18 cellular contexts compared by ENCODE assay signal in genomic region chr15:85743392-85744045, GRCh38. TPM values are rescaled to one million over a fixed set of nuclear protein-coding genes. Genes with fewer than 3 reads are reported as not detected.
A peak's percentile ranks its signal among the peaks of the same experiment; 100 is the strongest.
DNase-seq lines count a peak whose midpoint lies in the region; ATAC-seq and TF ChIP-seq lines count a peak whose summit lies in the region.
"Had no signal": no experiment of that assay in that cellular context is flagged by ENCODE, and none has a peak within 500 bp of the region (broad histone marks: within the 10 kb centered on the region; RNA-seq: fewer than 3 reads in every experiment).

No MANE protein-coding gene starts in this region.

- TF ChIP-seq CTCF in gastrocnemius medialis (IDR thresholded peaks at IDR 0.05 in 4 of 5, conservative IDR thresholded peaks at IDR 0.05 in 1 of 5), result no peak

- in situ Hi-C loops in gastrocnemius medialis (cut with MboI; ENCODE audit: low sequenced_read_pairs in 4 of 4), result loop anchor here in 1 of 4 donors (5.0 kb wide), 1 partner anchor 89 kb away; no protein-coding TSS in a partner anchor

- H3K4ac ChIP-seq in mesenchymal stem cell (ENCODE audit: low read depth in 1 of 2, low read length in 2 of 2), result no peak overlapping the region

- no peak overlapping the region for H2BK5ac ChIP-seq in mesenchymal stem cell (ENCODE audit: low read depth, low read length, poor library complexity, severe bottlenecking)

- H4K91ac ChIP-seq in mesenchymal stem cell (ENCODE audit: low read length), result no peak overlapping the region

- H3K4me3 Mint-ChIP-seq in activated naive CD8-positive, alpha-beta T cell treated with anti-CD3 and anti-CD28 coated beads, Interleukin-2, amount 50 U/mL, for 24 hours, result no peak overlapping the region
- H3K4me3 Mint-ChIP-seq: WTC11 had no signal

- no peak overlapping the region for H2BK12ac ChIP-seq in mesenchymal stem cell (ENCODE audit: low read length in 2 of 2)

- no peak for ATAC-seq in activated naive CD8-positive, alpha-beta T cell treated with anti-CD3 and anti-CD28 coated beads, Interleukin-2, amount 50 U/mL, for 24 hours
- ATAC-seq in gastrocnemius medialis, result no peak
- no peak for ATAC-seq in HG03565 (IDR thresholded peaks at IDR 0.05; ENCODE audit: unreplicated experiment)
- ATAC-seq: GM12878, mucosa of descending colon, WTC11 had no signal

- H3K27me3 Mint-ChIP-seq in activated naive CD8-positive, alpha-beta T cell treated with anti-CD3 and anti-CD28 coated beads, Interleukin-2, amount 50 U/mL, for 24 hours, result no peaks in the 10 kb centered on the region

- H3K27me3 ChIP-seq in gastrocnemius medialis (no peaks in the 10 kb centered on the region), mesenchymal stem cell (ENCODE audit: control insufficient read depth in 1 of 2, insufficient read depth in 1 of 2, low read length in 2 of 2) (no peaks in the 10 kb centered on the region), MG63 (no peaks in the 10 kb centered on the region)
- H3K27me3 ChIP-seq: cardiac muscle cell had no signal

- DNase-seq in activated effector memory CD4-positive, alpha-beta T cell treated with anti-CD3 and anti-CD28 coated beads, Interleukin-2, amount 50 U/mL, for 16 hours, result peak; percentile 31
- DNase-seq in activated effector memory CD4-positive, alpha-beta T cell treated with Interleukin-2 at 50 U/mL for 16 hours, result no peak
- DNase-seq in MV-4-11 (lab: John Stamatoyannopoulos, UW) (peak; percentile 66), gastrocnemius medialis (no peak), mesenchymal stem cell (no peak), MG63 (no peak)
- DNase-seq in activated naive CD8-positive, alpha-beta T cell treated with anti-CD3 and anti-CD28 coated beads, Interleukin-2, amount 50 U/mL, for 24 hours, result no peak
- DNase-seq: activated gamma-delta T cell treated with Interleukin-2 at 50 U/mL for 16 hours; AML-193; mucosa of descending colon; NCI-H2081 treated with DMSO at 0.1 percent for 48 hours; stimulated activated CD4-positive, alpha-beta T cell treated with anti-CD3 and anti-CD28 coated beads, Interleukin-4, amount 100 ng/mL, for 24 hours; stimulated activated naive CD4-positive, alpha-beta T cell treated with Interleukin-2 at 50 U/mL for 16 hours had no signal

- H3K4me3 ChIP-seq in gastrocnemius medialis (no peak overlapping the region), mesenchymal stem cell (ENCODE audit: insufficient read depth in 1 of 2, low read depth in 1 of 2, low read length in 2 of 2) (no peak overlapping the region), MG63 (no peak overlapping the region)
- H3K4me3 ChIP-seq: cardiac muscle cell, GM12878, mucosa of descending colon, SK-N-MC had no signal

- H3K36me3 ChIP-seq in gastrocnemius medialis (peaks cover 0 to 92% of the 10 kb centered on the region in 2 donors), mesenchymal stem cell (ENCODE audit: control insufficient read depth in 1 of 2, insufficient read depth in 2 of 2, low read depth in 1 of 2, low read length in 2 of 2) (peaks cover 64 to 96% of the 10 kb centered on the region in 2 experiments), MG63 (peaks cover 44% of the 10 kb centered on the region)

- H3K27ac Mint-ChIP-seq in activated naive CD8-positive, alpha-beta T cell treated with anti-CD3 and anti-CD28 coated beads, Interleukin-2, amount 50 U/mL, for 24 hours, result peak overlapping the region; percentile 39
- H3K27ac Mint-ChIP-seq: WTC11 had no signal

- no peak overlapping the region for H3K14ac ChIP-seq in mesenchymal stem cell (ENCODE audit: low read length in 2 of 2)

- H3K36me3 Mint-ChIP-seq in activated naive CD8-positive, alpha-beta T cell treated with anti-CD3 and anti-CD28 coated beads, Interleukin-2, amount 50 U/mL, for 24 hours (ENCODE audit: low read depth), result peaks cover 48% of the 10 kb centered on the region

- H2AK5ac ChIP-seq in mesenchymal stem cell (ENCODE audit: low read length, severe bottlenecking), result no peak overlapping the region

- no peak overlapping the region for H2AFZ ChIP-seq in mesenchymal stem cell (ENCODE audit: low read depth, low read length)

- H3K4me2 ChIP-seq in mesenchymal stem cell (ENCODE audit: low read length, poor library complexity, severe bottlenecking), result no peak overlapping the region

- no peak overlapping the region for H3K9ac ChIP-seq in mesenchymal stem cell (ENCODE audit: low read length)

- H3K9me3 Mint-ChIP-seq in activated naive CD8-positive, alpha-beta T cell treated with anti-CD3 and anti-CD28 coated beads, Interleukin-2, amount 50 U/mL, for 24 hours, result no peaks in the 10 kb centered on the region
- H3K9me3 Mint-ChIP-seq: WTC11 had no signal

- 96% methylated on average over 14 of the region's 14 CpGs for WGBS in mesenchymal stem cell

- H3K23ac ChIP-seq in mesenchymal stem cell (ENCODE audit: low read length in 2 of 2), result no peak overlapping the region

- intact Hi-C loops in gastrocnemius medialis (cut with DNase I; ENCODE audit: low total_unique reads), result loop anchor here (2.0 kb wide), 1 partner anchor 13 kb away; no protein-coding TSS in a partner anchor

- H4K8ac ChIP-seq in mesenchymal stem cell (ENCODE audit: low read length), result no peak overlapping the region

- no peak overlapping the region for H2BK15ac ChIP-seq in mesenchymal stem cell (ENCODE audit: low read depth, poor library complexity, severe bottlenecking)

- peak overlapping the region; percentile 32 to 59 (median 52) for H3K27ac ChIP-seq in gastrocnemius medialis
- no peak overlapping the region for H3K27ac ChIP-seq in mesenchymal stem cell (ENCODE audit: low read length, poor library complexity, severe bottlenecking)
- H3K27ac ChIP-seq: cardiac muscle cell, SK-N-MC had no signal

- no peaks in the 10 kb centered on the region for H3K9me3 ChIP-seq in gastrocnemius medialis
- no peaks in the 10 kb centered on the region for H3K9me3 ChIP-seq in mesenchymal stem cell (ENCODE audit: control insufficient read depth, low read length)
- H3K9me3 ChIP-seq in MG63, result no peaks in the 10 kb centered on the region
- H3K9me3 ChIP-seq: mucosa of descending colon had no signal

- peaks cover 10 to 22% of the 10 kb centered on the region in 2 donors for H3K4me1 ChIP-seq in gastrocnemius medialis
- peaks cover 3% of the 10 kb centered on the region for H3K4me1 ChIP-seq in mesenchymal stem cell (ENCODE audit: control insufficient read depth, insufficient read depth, low read depth, low read length)

- H3K4me1 Mint-ChIP-seq in activated naive CD8-positive, alpha-beta T cell treated with anti-CD3 and anti-CD28 coated beads, Interleukin-2, amount 50 U/mL, for 24 hours, result no peaks in the 10 kb centered on the region

- no peak overlapping the region for H2BK120ac ChIP-seq in mesenchymal stem cell (ENCODE audit: low read depth, low read length)

- TF ChIP-seq POLR2A in gastrocnemius medialis (IDR thresholded peaks at IDR 0.05), result no peak

- no peak overlapping the region for H3K18ac ChIP-seq in mesenchymal stem cell (ENCODE audit: low read depth in 1 of 2, low read length in 2 of 2)

- peaks cover 37% of the 10 kb centered on the region for H3K79me1 ChIP-seq in mesenchymal stem cell (replicated peaks; ENCODE audit: low read length, poor library complexity, severe bottlenecking)

RNA-seq across cellular contexts. Expression of gene KLHL25, which starts 51.2 kb away (rescaled TPM):
- 1 to 10 TPM; 4.8 to 7.0 (median 6.8) TPM for total RNA-seq in gastrocnemius medialis
- 1.3 TPM for polyA plus RNA-seq in mesenchymal stem cell (2013, experiment 1 of 2)
- 1.3 TPM for polyA plus RNA-seq in mesenchymal stem cell (2013, experiment 2 of 2)
- total RNA-seq in MG63 (2014; rRNA removed; shearing (Covaris generic); ENCODE audit: low replicate concordance), result 8.9 and 9.3 TPM in 2 replicates

Comparison
In these comparisons a context has a peak if more than half of its experiments do, and no peak if none do; other contexts are left out.
1. DNase-seq: peak in activated effector memory CD4-positive, alpha-beta T cell treated with anti-CD3 and anti-CD28 coated beads, Interleukin-2, amount 50 U/mL, for 16 hours (single experiment) and MV-4-11 (single experiment); none in activated effector memory CD4-positive, alpha-beta T cell treated with Interleukin-2 at 50 U/mL for 16 hours (single experiment), activated naive CD8-positive, alpha-beta T cell treated with anti-CD3 and anti-CD28 coated beads, Interleukin-2, amount 50 U/mL, for 24 hours (single experiment), gastrocnemius medialis (0 of 2), mesenchymal stem cell (single experiment) and MG63 (single experiment).